Comparison of ENCODE assay signal across 8 cellular contexts in the genomic region with DNA sequence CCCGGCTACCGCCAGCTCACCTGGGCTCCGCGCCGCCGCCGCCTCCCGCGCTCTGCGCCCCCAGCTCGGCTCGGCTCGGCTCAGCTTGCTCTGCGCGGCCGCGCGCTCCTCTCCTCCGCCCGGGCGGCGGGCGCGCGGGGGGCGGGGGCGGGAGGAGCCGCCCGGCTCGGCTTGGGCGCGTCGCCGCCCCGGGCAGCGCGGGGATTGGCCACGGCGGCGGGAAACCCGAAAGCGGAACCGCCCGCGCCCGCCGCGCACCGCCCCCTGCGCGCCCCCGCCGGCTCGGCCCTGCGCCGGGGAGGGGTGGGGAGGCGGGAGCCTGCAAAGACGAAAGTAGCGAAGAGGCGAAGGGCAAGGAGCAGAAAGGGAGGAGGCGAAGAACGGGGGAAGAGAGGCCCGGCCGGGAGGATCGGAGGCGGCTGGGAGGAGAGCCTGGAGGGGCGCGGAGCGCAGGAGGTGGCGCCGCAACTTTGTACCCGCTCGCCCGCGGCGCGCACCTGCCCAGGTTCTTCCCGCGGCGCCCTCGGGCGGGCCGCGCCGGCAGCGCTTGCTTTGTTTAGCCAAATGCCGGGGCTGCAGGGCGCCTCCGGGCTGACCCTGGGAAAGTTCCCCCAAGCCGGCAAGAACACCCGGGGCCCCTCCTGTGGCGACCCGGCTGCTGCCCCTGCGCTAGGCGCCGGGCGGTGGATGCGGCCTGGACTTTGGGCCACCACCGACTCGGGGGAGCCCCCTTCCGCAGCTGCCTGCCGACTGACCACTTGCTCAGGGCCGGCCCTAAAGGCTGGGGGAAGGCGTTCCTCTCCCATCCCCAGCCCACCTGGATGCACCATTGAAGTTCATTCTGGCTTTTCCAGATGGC. TPM values are rescaled to one million over a fixed set of nuclear protein-coding genes. Genes with fewer than 3 reads are reported as not detected.
DNase-seq lines count a peak whose midpoint lies in the region; ATAC-seq and TF ChIP-seq lines count a peak whose summit lies in the region.

A gene (minus strand): TSS at position 92 of the 859 bp plus-strand sequence. CDS start 22,183 bp downstream, outside the sequence.

- peak within 1 kb of the TSS; percentile 45 for H2AFZ ChIP-seq in KMS-11 (ENCODE audit: low read depth)

- H3K4me2 ChIP-seq in KMS-11 = peak within 1 kb of the TSS; percentile 73

- H3K27me3 Mint-ChIP-seq in activated T-helper 17 cell treated with anti-CD3 and anti-CD28 coated beads, Interleukin-2, amount 50 U/mL, for 72 hours = no peaks in the 10 kb centered on the region
- H3K27me3 Mint-ChIP-seq in natural killer cell (ENCODE audit: low read depth in 2 of 2) = no peaks in the 10 kb centered on the region

- H4K20me1 ChIP-seq in KMS-11 (ENCODE audit: insufficient read depth) = no peaks in the 10 kb centered on the region

- no peaks in the 10 kb centered on the region for H3K9me3 Mint-ChIP-seq in activated T-helper 17 cell treated with anti-CD3 and anti-CD28 coated beads, Interleukin-2, amount 50 U/mL, for 72 hours
- no peaks in the 10 kb centered on the region for H3K9me3 Mint-ChIP-seq in natural killer cell

- no peaks in the 10 kb centered on the region for H3K36me3 ChIP-seq in KMS-11 (ENCODE audit: insufficient read depth)

- ATAC-seq in GM21717 (IDR thresholded peaks at IDR 0.05; ENCODE audit: unreplicated experiment) (peak; percentile 71), natural killer cell (peak; percentile 89 to 95 (median 91))
- peak; percentile 87 for ATAC-seq in activated T-helper 17 cell treated with anti-CD3 and anti-CD28 coated beads, Interleukin-2, amount 50 U/mL, for 72 hours (replicated peaks)

- peak within 1 kb of the TSS; percentile 42 for H3K27ac ChIP-seq in KMS-11

- TF ChIP-seq CTCF in KMS-11 (conservative IDR thresholded peaks at IDR 0.05; ENCODE audit: low read depth, low read length) (no peak), natural killer cell (IDR thresholded peaks at IDR 0.05) (peak; percentile 22)

- peaks cover 12% of the 10 kb centered on the region for H3K36me3 Mint-ChIP-seq in activated T-helper 17 cell treated with anti-CD3 and anti-CD28 coated beads, Interleukin-2, amount 50 U/mL, for 72 hours (ENCODE audit: low read depth)
- H3K36me3 Mint-ChIP-seq in natural killer cell = no peaks in the 10 kb centered on the region

- no peaks in the 10 kb centered on the region for H3K4me1 Mint-ChIP-seq in activated T-helper 17 cell treated with anti-CD3 and anti-CD28 coated beads, Interleukin-2, amount 50 U/mL, for 72 hours
- peaks cover 0 to 14% of the 10 kb centered on the region in 2 donors for H3K4me1 Mint-ChIP-seq in natural killer cell

- H3K4me1 ChIP-seq in KMS-11 (ENCODE audit: low read depth, poor library complexity, severe bottlenecking) = peaks cover 10% of the 10 kb centered on the region

- H3K27ac Mint-ChIP-seq in activated T-helper 17 cell treated with anti-CD3 and anti-CD28 coated beads, Interleukin-2, amount 50 U/mL, for 72 hours = peak within 1 kb of the TSS; percentile 84
- peak within 1 kb of the TSS; percentile 23 to 84 for H3K27ac Mint-ChIP-seq in natural killer cell

- H3K4me3 ChIP-seq in KMS-11 (IDR thresholded peaks at IDR 0.05; ENCODE audit: insufficient read depth, low read depth, low read length) = no peak within 1 kb of the TSS

- H3K79me2 ChIP-seq in KMS-11 (ENCODE audit: insufficient read depth, low read depth) = peaks cover 24% of the 10 kb centered on the region; the same call in 1 of the 2 replicates

- H3K4me3 Mint-ChIP-seq in activated T-helper 17 cell treated with anti-CD3 and anti-CD28 coated beads, Interleukin-2, amount 50 U/mL, for 72 hours = peak within 1 kb of the TSS; percentile 90
- H3K4me3 Mint-ChIP-seq in natural killer cell = peak within 1 kb of the TSS; percentile 87

- DNase-seq in DMS79 treated with DMSO at 0.1 percent for 48 hours (lab: John Stamatoyannopoulos, UW) = peak; percentile 73
- peak; percentile 93 for DNase-seq in RPMI8226
- DNase-seq in fibroblast of peridontal ligament (ENCODE audit: extremely low read depth) = peak; percentile 60
- peak; percentile 91 for DNase-seq in natural killer cell
- peak; percentile 72 to 91 (median 84) for DNase-seq in stimulated activated naive CD4-positive, alpha-beta T cell (lab: John Stamatoyannopoulos, UW)

- H3K9ac ChIP-seq in KMS-11 = peak within 1 kb of the TSS; percentile 83

- intact Hi-C loops in natural killer cell (cut with micrococcal nuclease) = loop anchor here (2.0 to 5.0 kb wide), 2 partner anchors 56 to 85 kb away; a partner anchor contains a TSS

- H3K27me3 ChIP-seq in KMS-11 (ENCODE audit: insufficient read depth, low read depth) = no peaks in the 10 kb centered on the region

RNA-seq across cellular contexts. Expression of the gene that starts here (rescaled TPM):
- total RNA-seq in activated T-helper 17 cell treated with anti-CD3 and anti-CD28 coated beads, Interleukin-2, amount 50 U/mL, for 72 hours = 10 to 100 TPM; 16.9 to 30.1 TPM
- total RNA-seq in natural killer cell = 10 to 100 TPM; 19.6 to 27.4 (median 20.9) TPM
